ENCODE assay signal across 20 cellular contexts in the genomic region with DNA sequence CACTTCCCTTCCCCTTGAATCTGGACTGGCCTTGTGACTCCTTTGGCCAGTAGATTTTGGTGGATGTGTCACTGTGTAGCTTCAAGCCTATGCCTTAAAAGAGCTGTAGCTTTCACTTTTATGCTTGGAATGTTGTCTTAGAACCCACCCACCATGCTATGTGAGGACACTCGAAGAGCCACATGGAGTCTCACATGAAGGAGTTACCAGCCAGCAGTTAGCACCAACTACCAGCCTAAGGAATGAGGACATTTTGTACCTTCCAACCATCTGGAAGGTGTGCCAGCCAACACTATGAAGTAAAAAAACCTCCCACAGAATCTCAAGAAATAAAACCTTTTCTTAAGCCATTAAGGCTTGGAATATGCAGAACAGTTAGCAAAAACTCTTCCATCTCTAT.
"Had no signal": no experiment of that assay in that cellular context is flagged by ENCODE, and none has a peak within 500 bp of the region (broad histone marks: within the 10 kb centered on the region; RNA-seq: fewer than 3 reads in every experiment).

No MANE protein-coding gene starts in this region.

- H3K27me3 Mint-ChIP-seq: activated CD4-positive, alpha-beta T cell treated with anti-CD3 and anti-CD28 coated beads, Interleukin-2, amount 10 ng/mL, durations not matched to agents 24 days and 14 days; activated naive CD8-positive, alpha-beta T cell treated with anti-CD3 and anti-CD28 coated beads, Interleukin-2, amount 10 ng/mL, durations not matched to agents 7 days and 5 days; dendritic cell treated with granulocyte-macrophage colony-stimulating factor and Interleukin-4, amounts not matched to agents 40 ng/mL and 50 ng/mL, for 4 days; stimulated activated memory B cell treated with anti-CD40 and anti-IgM and Interleukin-4, amounts not matched to agents 10 μg/mL and 1 μg/mL and 100 μg/mL, for 72 hours had no signal

- H3K4me3 ChIP-seq: esophagus muscularis mucosa, thyroid gland had no signal

- H3K9me3 ChIP-seq: esophagus muscularis mucosa, right lobe of liver, thyroid gland had no signal

- H3K4me1 Mint-ChIP-seq: nephron progenitor cell had no signal

- DNase-seq: activated CD4-positive, alpha-beta T cell treated with anti-CD3 and anti-CD28 coated beads, Interleukin-2, amount 10 ng/mL, durations not matched to agents 24 days and 14 days; activated CD8-positive, alpha-beta T cell treated with anti-CD3 and anti-CD28 coated beads, Interleukin-2, amount 10 ng/mL, durations not matched to agents 7 days and 5 days; activated effector memory CD4-positive, alpha-beta T cell treated with Interleukin-2 at 50 U/mL for 16 hours; activated naive CD4-positive, alpha-beta T cell treated with anti-CD3 and anti-CD28 coated beads for 36 hours; activated naive CD8-positive, alpha-beta T cell treated with anti-CD3 and anti-CD28 coated beads, Interleukin-2, amount 10 ng/mL, durations not matched to agents 7 days and 5 days; activated T-cell treated with anti-CD3 and anti-CD28 coated beads, Interleukin-2, amount 50 U/mL, for 4 hours; amniotic stem cell; effector memory CD4-positive, alpha-beta T cell; hippocampal formation; left ventricle myocardium superior; midbrain; nephron progenitor cell; occipital lobe; right lobe of liver; stimulated activated CD4-positive, alpha-beta T cell treated with anti-CD3 and anti-CD28 coated beads, Interleukin-2, amount 100 ng/mL, for 24 hours; thyroid gland had no signal

- H3K4me1 ChIP-seq: esophagus muscularis mucosa, thyroid gland had no signal

- H3K27ac Mint-ChIP-seq: activated CD4-positive, alpha-beta T cell treated with anti-CD3 and anti-CD28 coated beads, Interleukin-2, amount 10 ng/mL, durations not matched to agents 24 days and 14 days; activated CD8-positive, alpha-beta T cell treated with anti-CD3 and anti-CD28 coated beads, Interleukin-2, amount 10 ng/mL, durations not matched to agents 7 days and 5 days; activated naive CD4-positive, alpha-beta T cell treated with anti-CD3 and anti-CD28 coated beads for 36 hours; activated naive CD8-positive, alpha-beta T cell treated with anti-CD3 and anti-CD28 coated beads, Interleukin-2, amount 10 ng/mL, durations not matched to agents 7 days and 5 days; dendritic cell treated with granulocyte-macrophage colony-stimulating factor and Interleukin-4, amounts not matched to agents 40 ng/mL and 50 ng/mL, for 4 days; nephron progenitor cell; stimulated activated memory B cell treated with anti-CD40 and anti-IgM and Interleukin-4, amounts not matched to agents 10 μg/mL and 1 μg/mL and 100 μg/mL, for 72 hours had no signal

- H3K27me3 ChIP-seq: esophagus muscularis mucosa, right lobe of liver, thyroid gland had no signal

- H3K36me3 ChIP-seq: right lobe of liver, thyroid gland had no signal

- H3K9me3 Mint-ChIP-seq: activated T-cell treated with anti-CD3 and anti-CD28 coated beads, Interleukin-2, amount 50 U/mL, for 4 hours; dendritic cell treated with granulocyte-macrophage colony-stimulating factor and Interleukin-4, amounts not matched to agents 40 ng/mL and 50 ng/mL, for 4 days had no signal

- ATAC-seq: activated CD8-positive, alpha-beta T cell treated with anti-CD3 and anti-CD28 coated beads, Interleukin-2, amount 10 ng/mL, durations not matched to agents 7 days and 5 days; activated T-cell treated with anti-CD3 and anti-CD28 coated beads, Interleukin-2, amount 50 U/mL, for 4 hours; left ventricle myocardium superior; SK-N-SH treated with all-trans-retinoic acid at 6 μM for 48 hours; stimulated activated memory B cell treated with anti-CD40 and anti-IgM and Interleukin-4, amounts not matched to agents 10 μg/mL and 1 μg/mL and 100 μg/mL, for 72 hours had no signal

- H3K27ac ChIP-seq: esophagus muscularis mucosa, right lobe of liver, thyroid gland had no signal

- H3K4me3 Mint-ChIP-seq: activated CD4-positive, alpha-beta T cell treated with anti-CD3 and anti-CD28 coated beads, Interleukin-2, amount 10 ng/mL, durations not matched to agents 24 days and 14 days; activated CD8-positive, alpha-beta T cell treated with anti-CD3 and anti-CD28 coated beads, Interleukin-2, amount 10 ng/mL, durations not matched to agents 7 days and 5 days; activated naive CD4-positive, alpha-beta T cell treated with anti-CD3 and anti-CD28 coated beads for 36 hours; activated naive CD8-positive, alpha-beta T cell treated with anti-CD3 and anti-CD28 coated beads, Interleukin-2, amount 10 ng/mL, durations not matched to agents 7 days and 5 days; activated T-cell treated with anti-CD3 and anti-CD28 coated beads, Interleukin-2, amount 50 U/mL, for 4 hours; dendritic cell treated with granulocyte-macrophage colony-stimulating factor and Interleukin-4, amounts not matched to agents 40 ng/mL and 50 ng/mL, for 4 days; nephron progenitor cell; stimulated activated memory B cell treated with anti-CD40 and anti-IgM and Interleukin-4, amounts not matched to agents 10 μg/mL and 1 μg/mL and 100 μg/mL, for 72 hours had no signal
